ENCODE assay signal across 11 cellular contexts in genomic region chr6:45619994-45620471, GRCh38.
DNase-seq lines count a peak whose midpoint lies in the region; ATAC-seq and TF ChIP-seq lines count a peak whose summit lies in the region.
"Had no signal": no experiment of that assay in that cellular context is flagged by ENCODE, and none has a peak within 500 bp of the region (broad histone marks: within the 10 kb centered on the region; RNA-seq: fewer than 3 reads in every experiment).

No MANE protein-coding gene starts in this region.

- peaks cover 42% of the 10 kb centered on the region for H3K4me1 Mint-ChIP-seq in activated CD4-positive, alpha-beta T cell treated with anti-CD3 and anti-CD28 coated beads for 36 hours
- peaks cover 20% of the 10 kb centered on the region for H3K4me1 Mint-ChIP-seq in osteocyte (ENCODE audit: unreplicated experiment)

- in situ Hi-C loops in astrocyte of the spinal cord (cut with HindIII; ENCODE audit: low sequenced_read_pairs), result no loop called here

- no peaks in the 10 kb centered on the region for H3K9me3 Mint-ChIP-seq in activated CD4-positive, alpha-beta T cell treated with anti-CD3 and anti-CD28 coated beads for 36 hours (ENCODE audit: low read depth)
- H3K9me3 Mint-ChIP-seq in osteocyte (ENCODE audit: unreplicated experiment), result no peaks in the 10 kb centered on the region
- H3K9me3 Mint-ChIP-seq: stimulated activated naive CD8-positive, alpha-beta T cell treated with anti-CD3 and anti-CD28 coated beads, Interleukin-15, Interleukin-2, amounts not matched to agents 100 ng/mL and 50 ng/mL, for 24 hours had no signal

- no peaks in the 10 kb centered on the region for H3K36me3 Mint-ChIP-seq in activated CD4-positive, alpha-beta T cell treated with anti-CD3 and anti-CD28 coated beads for 36 hours (ENCODE audit: low read depth)
- peaks cover 3% of the 10 kb centered on the region for H3K36me3 Mint-ChIP-seq in osteocyte (ENCODE audit: unreplicated experiment)

- DNase-seq in activated CD4-positive, alpha-beta T cell treated with anti-CD3 and anti-CD28 coated beads for 36 hours, result peak; percentile 51
- no peak for DNase-seq in activated CD4-positive, alpha-beta T cell treated with anti-CD3 and anti-CD28 coated beads for 4 hours
- DNase-seq in NCI-H226, result peak; percentile 17
- peak; percentile 65 for DNase-seq in astrocyte of the spinal cord (ENCODE audit: low read depth, low spot score)
- no peak for DNase-seq in osteocyte (ENCODE audit: extremely low spot score, unreplicated experiment)
- DNase-seq in NCI-H1092 (lab: John Stamatoyannopoulos, UW), result no peak
- no peak for DNase-seq in NCI-H1436 (lab: John Stamatoyannopoulos, UW)
- DNase-seq in coronary artery (ENCODE audit: low spot score), result no peak
- DNase-seq: NCI-H2029, Right ventricle myocardium superior had no signal

- CTCF ChIA-PET in activated CD4-positive, alpha-beta T cell treated with anti-CD3 and anti-CD28 coated beads for 36 hours (lab: Charles Lee), result interaction anchor here (0.7 to 1.3 kb wide), 3 partner anchors 44 to 965 kb away, joined by 3 read pairs; no protein-coding TSS in a partner anchor

- intact Hi-C loops in activated CD4-positive, alpha-beta T cell treated with anti-CD3 and anti-CD28 coated beads for 36 hours (cut with DNase I, micrococcal nuclease), result no loop called here

- H3K4me3 ChIP-seq in astrocyte of the spinal cord (ENCODE audit: low read depth, low read length) (no peak overlapping the region), coronary artery (no peak overlapping the region)

- no peak overlapping the region for H3K4me3 Mint-ChIP-seq in activated CD4-positive, alpha-beta T cell treated with anti-CD3 and anti-CD28 coated beads for 36 hours
- H3K4me3 Mint-ChIP-seq in osteocyte (ENCODE audit: unreplicated experiment), result no peak overlapping the region
- H3K4me3 Mint-ChIP-seq: stimulated activated naive CD8-positive, alpha-beta T cell treated with anti-CD3 and anti-CD28 coated beads, Interleukin-15, Interleukin-2, amounts not matched to agents 100 ng/mL and 50 ng/mL, for 24 hours had no signal

- H3K27me3 Mint-ChIP-seq in activated CD4-positive, alpha-beta T cell treated with anti-CD3 and anti-CD28 coated beads for 36 hours, result no peaks in the 10 kb centered on the region
- H3K27me3 Mint-ChIP-seq in osteocyte (ENCODE audit: unreplicated experiment), result no peaks in the 10 kb centered on the region
- H3K27me3 Mint-ChIP-seq: stimulated activated naive CD8-positive, alpha-beta T cell treated with anti-CD3 and anti-CD28 coated beads, Interleukin-15, Interleukin-2, amounts not matched to agents 100 ng/mL and 50 ng/mL, for 24 hours had no signal

- peak overlapping the region; percentile 25 for H3K27ac Mint-ChIP-seq in activated CD4-positive, alpha-beta T cell treated with anti-CD3 and anti-CD28 coated beads for 36 hours
- H3K27ac Mint-ChIP-seq in osteocyte (ENCODE audit: unreplicated experiment), result peak overlapping the region; percentile 56
- H3K27ac Mint-ChIP-seq: stimulated activated naive CD8-positive, alpha-beta T cell treated with anti-CD3 and anti-CD28 coated beads, Interleukin-15, Interleukin-2, amounts not matched to agents 100 ng/mL and 50 ng/mL, for 24 hours had no signal

- POLR2A ChIA-PET in activated CD4-positive, alpha-beta T cell treated with anti-CD3 and anti-CD28 coated beads for 36 hours (lab: Charles Lee), result no interaction called here

- peak; percentile 69 for ATAC-seq in activated CD4-positive, alpha-beta T cell treated with anti-CD3 and anti-CD28 coated beads for 36 hours

- H3K27ac ChIP-seq in coronary artery, result no peak overlapping the region

- TF ChIP-seq CTCF in astrocyte of the spinal cord (IDR thresholded peaks at IDR 0.05; ENCODE audit: low read depth, low read length), result no peak
- no peak for TF ChIP-seq CTCF in osteocyte (IDR thresholded peaks at IDR 0.05)
- TF ChIP-seq CTCF in coronary artery (IDR thresholded peaks at IDR 0.05), result no peak

Comparison
In these comparisons a context has a peak if more than half of its experiments do, and no peak if none do; other contexts are left out.
1. DNase-seq: peak in activated CD4-positive, alpha-beta T cell treated with anti-CD3 and anti-CD28 coated beads for 36 hours (single experiment), NCI-H226 (single experiment) and astrocyte of the spinal cord (single experiment); none in activated CD4-positive, alpha-beta T cell treated with anti-CD3 and anti-CD28 coated beads for 4 hours (0 of 2), osteocyte (single experiment), NCI-H1092 (single experiment), NCI-H1436 (single experiment) and coronary artery (single experiment).